20 cellular contexts compared by ENCODE assay signal in the genomic region with DNA sequence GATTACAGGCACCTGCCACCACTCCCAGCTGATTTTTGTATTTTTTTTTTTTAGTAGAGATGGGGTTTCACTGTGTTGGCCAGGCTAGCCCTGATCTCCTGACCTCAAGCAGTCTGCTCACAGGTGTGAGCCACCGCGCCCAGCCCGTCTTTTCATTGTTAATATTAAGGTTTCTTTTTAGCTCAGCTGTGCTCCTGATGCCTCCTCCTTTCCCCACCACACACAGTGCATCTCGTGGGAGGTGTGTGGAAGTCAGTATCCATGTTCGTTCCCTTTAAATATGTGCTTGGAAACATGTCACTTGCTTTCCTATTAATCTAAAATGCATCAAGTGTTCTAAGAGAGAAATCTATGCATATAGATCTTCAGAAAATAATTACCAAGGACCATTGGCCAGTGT.
"Had no signal": no experiment of that assay in that cellular context is flagged by ENCODE, and none has a peak within 500 bp of the region (broad histone marks: within the 10 kb centered on the region; RNA-seq: fewer than 3 reads in every experiment).

No MANE protein-coding gene starts in this region.

- FAIRE-seq: colon, kidney had no signal

- H3K27ac Mint-ChIP-seq: memory B cell, natural killer cell had no signal

- H3K4me3 Mint-ChIP-seq: memory B cell; natural killer cell; neural crest cell; stimulated activated effector memory CD8-positive, alpha-beta T cell treated with anti-CD3 and anti-CD28 coated beads, Interleukin-12 subunit alpha, Interleukin-12 subunit beta, amount 100 ng/mL, for 72 hours had no signal

- DNase-seq: dorsolateral prefrontal cortex; effector CD4-positive, alpha-beta T cell; foreskin fibroblast; gastrocnemius medialis; heart left ventricle; kidney; natural killer cell; right cardiac atrium; sigmoid colon; stimulated activated CD4-positive, alpha-beta T cell treated with anti-CD3 and anti-CD28 coated beads, Interleukin-2, amount 100 ng/mL, for 24 hours; stimulated activated CD4-positive, alpha-beta T cell treated with anti-CD3 and anti-CD28 coated beads, Interleukin-4, amount 100 ng/mL, for 24 hours; stimulated activated naive CD4-positive, alpha-beta T cell treated with Interleukin-2 at 50 U/mL for 16 hours; stomach; thyroid gland; trophoblast cell had no signal

- H3K27me3 Mint-ChIP-seq: memory B cell had no signal

- H3K4me1 Mint-ChIP-seq: memory B cell, natural killer cell, neural crest cell had no signal

- H3K9me3 Mint-ChIP-seq: memory B cell; natural killer cell; neural crest cell; stimulated activated effector memory CD8-positive, alpha-beta T cell treated with anti-CD3 and anti-CD28 coated beads, Interleukin-12 subunit alpha, Interleukin-12 subunit beta, amount 100 ng/mL, for 72 hours had no signal

- ATAC-seq: gastrocnemius medialis; heart left ventricle; left lobe of liver; natural killer cell; right cardiac atrium; stimulated activated effector memory CD8-positive, alpha-beta T cell treated with anti-CD3 and anti-CD28 coated beads, Interleukin-12 subunit alpha, Interleukin-12 subunit beta, amount 100 ng/mL, for 72 hours had no signal
